In the genomic region with DNA sequence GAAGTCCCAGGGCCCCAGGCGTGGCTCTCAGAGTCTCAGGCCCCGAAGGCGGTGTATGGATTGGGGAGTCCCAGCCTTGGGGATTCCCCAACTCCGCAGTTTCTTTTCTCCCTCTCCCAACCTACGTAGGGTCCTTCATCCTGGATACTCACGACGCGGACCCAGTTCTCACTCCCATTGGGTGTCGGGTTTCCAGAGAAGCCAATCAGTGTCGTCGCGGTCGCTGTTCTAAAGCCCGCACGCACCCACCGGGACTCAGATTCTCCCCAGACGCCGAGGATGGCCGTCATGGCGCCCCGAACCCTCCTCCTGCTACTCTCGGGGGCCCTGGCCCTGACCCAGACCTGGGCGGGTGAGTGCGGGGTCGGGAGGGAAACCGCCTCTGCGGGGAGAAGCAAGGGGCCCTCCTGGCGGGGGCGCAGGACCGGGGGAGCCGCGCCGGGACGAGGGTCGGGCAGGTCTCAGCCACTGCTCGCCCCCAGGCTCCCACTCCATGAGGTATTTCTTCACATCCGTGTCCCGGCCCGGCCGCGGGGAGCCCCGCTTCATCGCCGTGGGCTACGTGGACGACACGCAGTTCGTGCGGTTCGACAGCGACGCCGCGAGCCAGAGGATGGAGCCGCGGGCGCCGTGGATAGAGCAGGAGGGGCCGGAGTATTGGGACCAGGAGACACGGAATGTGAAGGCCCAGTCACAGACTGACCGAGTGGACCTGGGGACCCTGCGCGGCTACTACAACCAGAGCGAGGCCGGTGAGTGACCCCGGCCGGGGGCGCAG, we compare ENCODE assay signal across 8 cellular contexts. TPM values are rescaled to one million over a fixed set of nuclear protein-coding genes. Genes with fewer than 3 reads are reported as not detected.
DNase-seq lines count a peak whose midpoint lies in the region; FAIRE-seq and TF ChIP-seq lines count a peak whose summit lies in the region.

Gene HLA-A, plus strand, starts transcription at position 258 of the 778 bp plus-strand sequence. Its CDS starts 22 bp downstream, at position 280.

- intact Hi-C loops in activated naive CD4-positive, alpha-beta T cell treated with anti-CD3 and anti-CD28 coated beads for 36 hours (cut with micrococcal nuclease) = loop anchor here (1.0 to 5.0 kb wide), 9 partner anchors 15 to 385 kb away; partner anchors contain the start of genes HLA-F, PPP1R11, TRIM26 and TRIM39

- H3K27ac Mint-ChIP-seq in activated naive CD4-positive, alpha-beta T cell treated with anti-CD3 and anti-CD28 coated beads for 36 hours = peak within 1 kb of the TSS; percentile 99

- POLR2A ChIA-PET in HEK293T (lab: Yijun Ruan, JAX) = no interaction called here

- H3K9ac ChIP-seq in neuronal stem cell (ENCODE audit: low read depth, low read length, poor library complexity) (peak within 1 kb of the TSS; percentile 90), subcutaneous abdominal adipose tissue (ENCODE audit: low read length in 5 of 5) (peak within 1 kb of the TSS; percentile 79 to 86 (median 82))

- H3K27me3 ChIP-seq in neuronal stem cell (ENCODE audit: control insufficient read depth in 3 of 3, insufficient read depth in 3 of 3, low read depth in 1 of 3, low read length in 3 of 3) = peaks cover 0 to 20% (median 0%) of the 10 kb centered on the region in 3 experiments
- no peaks in the 10 kb centered on the region for H3K27me3 ChIP-seq in subcutaneous abdominal adipose tissue (ENCODE audit: control insufficient read depth in 5 of 5, insufficient read depth in 4 of 5, low read length in 5 of 5)

- H3K23ac ChIP-seq in neuronal stem cell (ENCODE audit: low read depth, low read length, poor library complexity) = no peak within 1 kb of the TSS

- H3K9me3 ChIP-seq in neuronal stem cell (replicated peaks in 1 of 2; ENCODE audit: control insufficient read depth in 2 of 2, insufficient read depth in 1 of 2, low read depth in 1 of 2, low read length in 2 of 2) (no peaks in the 10 kb centered on the region), subcutaneous abdominal adipose tissue (ENCODE audit: control insufficient read depth in 5 of 5, low read length in 5 of 5) (no peaks in the 10 kb centered on the region)

- H3K4me1 ChIP-seq in neuronal stem cell (ENCODE audit: control insufficient read depth in 2 of 2, insufficient read depth in 1 of 2, low read depth in 1 of 2, low read length in 2 of 2) = no peaks in the 10 kb centered on the region
- peaks cover 2 to 35% (median 14%) of the 10 kb centered on the region in 5 donors for H3K4me1 ChIP-seq in subcutaneous abdominal adipose tissue (ENCODE audit: control insufficient read depth in 5 of 5, insufficient read depth in 5 of 5, low read length in 5 of 5)

- H3K4me3 ChIP-seq in neuronal stem cell (ENCODE audit: low read length in 2 of 2) (peak within 1 kb of the TSS; percentile 49 to 93), subcutaneous abdominal adipose tissue (ENCODE audit: low read depth in 1 of 5, low read length in 5 of 5) (peak within 1 kb of the TSS; percentile 70 to 85 (median 74))

- FAIRE-seq in frontal cortex (lab: Jason Lieb, UNC) = no peak

- peaks cover 3% of the 10 kb centered on the region for H3K79me1 ChIP-seq in neuronal stem cell (ENCODE audit: low read depth, low read length)

- no peaks in the 10 kb centered on the region for H3K27me3 Mint-ChIP-seq in activated naive CD4-positive, alpha-beta T cell treated with anti-CD3 and anti-CD28 coated beads for 36 hours (ENCODE audit: low read depth)

- H3K18ac ChIP-seq in neuronal stem cell (ENCODE audit: low read length) = peak within 1 kb of the TSS; percentile 91

- peaks cover 4% of the 10 kb centered on the region for H3K9me3 Mint-ChIP-seq in activated naive CD4-positive, alpha-beta T cell treated with anti-CD3 and anti-CD28 coated beads for 36 hours

- WGBS in neuronal stem cell (ENCODE audit: extremely low coverage in 2 of 2, insufficient read length in 2 of 2, insufficient replicate concordance in 1 of 2), 2 donors = no CpG with 5 or more reads among the region's 68 CpGs

- no peak within 1 kb of the TSS for H2BK15ac ChIP-seq in neuronal stem cell (ENCODE audit: low read length)

- H4K8ac ChIP-seq in neuronal stem cell (ENCODE audit: low read depth, low read length) = no peak within 1 kb of the TSS

- peaks cover 53% of the 10 kb centered on the region for H3K4me1 Mint-ChIP-seq in activated naive CD4-positive, alpha-beta T cell treated with anti-CD3 and anti-CD28 coated beads for 36 hours (ENCODE audit: low read depth)

- H3K4me3 Mint-ChIP-seq in activated naive CD4-positive, alpha-beta T cell treated with anti-CD3 and anti-CD28 coated beads for 36 hours = peak within 1 kb of the TSS; percentile 97

- no peak within 1 kb of the TSS for H2BK120ac ChIP-seq in neuronal stem cell (ENCODE audit: low read depth, low read length)

- H3K14ac ChIP-seq in neuronal stem cell (ENCODE audit: low read length) = peak within 1 kb of the TSS; percentile 38

- CTCF ChIA-PET in HEK293T (lab: Yijun Ruan, JAX) = no interaction called here
- CTCF ChIA-PET in activated naive CD4-positive, alpha-beta T cell treated with anti-CD3 and anti-CD28 coated beads for 36 hours (lab: Charles Lee) = no interaction called here

- H3K27ac ChIP-seq in neuronal stem cell (replicated peaks; ENCODE audit: low read length) (no peak within 1 kb of the TSS), subcutaneous abdominal adipose tissue (ENCODE audit: low read depth, low read length) (peak within 1 kb of the TSS; percentile 97)

- H3K4ac ChIP-seq in neuronal stem cell (ENCODE audit: low read length) = no peak within 1 kb of the TSS

- H2BK5ac ChIP-seq in neuronal stem cell (ENCODE audit: low read length) = no peak within 1 kb of the TSS

- H2AFZ ChIP-seq in neuronal stem cell (ENCODE audit: low read length) = peak within 1 kb of the TSS; percentile 89

- H2BK12ac ChIP-seq in neuronal stem cell (ENCODE audit: low read length) = no peak within 1 kb of the TSS

- peaks cover 0 to 8% of the 10 kb centered on the region in 2 donors for H3K36me3 ChIP-seq in neuronal stem cell (replicated peaks in 1 of 2; ENCODE audit: control insufficient read depth in 2 of 2, insufficient read depth in 2 of 2, low read length in 2 of 2)
- peaks cover 0 to 28% (median 7%) of the 10 kb centered on the region in 5 donors for H3K36me3 ChIP-seq in subcutaneous abdominal adipose tissue (ENCODE audit: control insufficient read depth in 5 of 5, insufficient read depth in 5 of 5, low read length in 5 of 5)

- DNase-seq in GM03348 (ENCODE audit: low spot score) (peak; percentile 95), HEK293T (ENCODE audit: extremely low spot score) (peak; percentile 83), MV-4-11 (lab: John Stamatoyannopoulos, UW) (peak; percentile 88), SK-N-DZ (ENCODE audit: low spot score) (peak; percentile 86), frontal cortex (ENCODE audit: low spot score in 2 of 2) (peak; percentile 77 to 91), neuronal stem cell (ENCODE audit: low spot score) (peak; percentile 88)
- peak; percentile 97 for DNase-seq in activated naive CD4-positive, alpha-beta T cell treated with anti-CD3 and anti-CD28 coated beads for 36 hours

- H2AK5ac ChIP-seq in neuronal stem cell (ENCODE audit: low read depth, low read length) = peak within 1 kb of the TSS; percentile 63

- no peak within 1 kb of the TSS for H4K91ac ChIP-seq in neuronal stem cell (ENCODE audit: low read depth, low read length, poor library complexity)

- H3K36me3 Mint-ChIP-seq in activated naive CD4-positive, alpha-beta T cell treated with anti-CD3 and anti-CD28 coated beads for 36 hours (ENCODE audit: low read depth) = peaks cover 48% of the 10 kb centered on the region

- H3K4me2 ChIP-seq in neuronal stem cell (ENCODE audit: insufficient read depth, low read length, poor library complexity, severe bottlenecking) = peak within 1 kb of the TSS; percentile 86

TF ChIP-seq in HEK293T, 16 proteins besides CTCF, POLR2A, EP300 and RAD21:
- TF ChIP-seq L3MBTL2 (conservative IDR thresholded peaks at IDR 0.05) = peak; percentile 57
- TF ChIP-seq LEF1 (IDR thresholded peaks at IDR 0.05; ENCODE audit: borderline replicate concordance) = no peak
- TF ChIP-seq ELF4 (IDR thresholded peaks at IDR 0.05) = no peak
- no peak for TF ChIP-seq HDGF (IDR thresholded peaks at IDR 0.05; ENCODE audit: borderline replicate concordance)
- TF ChIP-seq ARNT (IDR thresholded peaks at IDR 0.05) = no peak
TF ChIP-seq in HEK293T: peak in this region for 1.

RNA-seq across cellular contexts. Expression of gene HLA-A, which starts in this region (rescaled TPM):
- 35.3 and 39.6 TPM in 2 replicates for polyA plus RNA-seq in SK-N-DZ (2014; cell fraction: cytosol; rRNA removed)
- 41.1 and 48.8 TPM in 2 replicates for polyA plus RNA-seq in SK-N-DZ (2014; cell fraction: nucleus; rRNA removed)
- total RNA-seq in activated naive CD4-positive, alpha-beta T cell treated with anti-CD3 and anti-CD28 coated beads for 36 hours = 1,000 to 10,000 TPM; 1,509 to 1,515 TPM
- 55.4 TPM for total RNA-seq in frontal cortex
- 143 TPM for polyA plus RNA-seq in neuronal stem cell (2013, experiment 1 of 2)
- polyA plus RNA-seq in neuronal stem cell (2013, experiment 2 of 2) = 141 TPM

Comparison
In these comparisons a context has a peak if more than half of its experiments do, and no peak if none do; other contexts are left out.
1. RNA of gene HLA-A (total RNA-seq): 1,509 to 1,515 TPM in activated naive CD4-positive, alpha-beta T cell treated with anti-CD3 and anti-CD28 coated beads for 36 hours; 55.4 TPM in frontal cortex (single experiment); every median in the first group is over 10 times any median in the second.
2. Peak in every context shown above with its lines, with median percentiles within 50 percentile points of each other: DNase-seq.